Comparison of ENCODE assay signal across 22 cellular contexts in the genomic region with DNA sequence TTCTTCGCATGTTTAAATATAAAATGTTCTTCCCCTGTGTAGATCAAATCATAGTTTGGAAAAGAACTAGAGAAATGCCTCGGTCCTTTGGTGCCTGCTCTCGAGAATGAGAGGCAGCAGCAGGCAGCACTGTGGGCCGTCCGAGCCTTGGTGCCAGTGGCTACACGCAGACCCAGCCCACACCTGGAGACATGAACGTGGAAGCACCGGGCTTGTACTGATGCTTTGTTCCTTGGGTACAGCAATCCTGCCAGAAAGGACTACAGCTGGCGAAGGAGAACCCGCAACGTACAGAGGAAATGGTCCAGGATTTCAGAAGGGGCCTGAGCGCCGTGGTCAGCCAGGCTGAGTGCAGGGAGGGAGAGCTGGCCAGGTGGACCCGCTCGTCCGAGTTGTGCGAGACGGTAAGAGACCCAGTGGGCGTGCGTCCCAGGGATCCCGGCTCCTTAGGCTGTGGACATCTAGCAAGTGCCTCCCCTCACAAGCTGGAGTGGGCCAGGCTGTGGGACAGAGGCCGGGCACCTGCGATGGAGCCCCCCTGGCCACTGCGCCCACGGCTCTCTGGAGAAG. TPM values are rescaled to one million over a fixed set of nuclear protein-coding genes. Genes with fewer than 3 reads are reported as not detected.
"Had no signal": no experiment of that assay in that cellular context is flagged by ENCODE, and none has a peak within 500 bp of the region (broad histone marks: within the 10 kb centered on the region; RNA-seq: fewer than 3 reads in every experiment).

No MANE protein-coding gene starts in this region.

- DNase-seq: activated CD4-positive, alpha-beta T cell treated with anti-CD3 and anti-CD28 coated beads, Interleukin-2, amount 50 U/mL, for 1 hour; activated CD4-positive, CD25-positive, alpha-beta regulatory T cell; activated CD8-positive, alpha-beta memory T cell treated with anti-CD3 and anti-CD28 coated beads for 24 hours; activated naive CD4-positive, alpha-beta T cell treated with anti-CD3 and anti-CD28 coated beads for 36 hours; foreskin melanocyte; naive B cell; stimulated activated naive CD8-positive, alpha-beta T cell treated with anti-CD3 and anti-CD28 coated beads, Interleukin-15, amount 100 ng/mL, for 72 hours; SW 1271 had no signal

- H3K4me3 Mint-ChIP-seq: activated naive CD4-positive, alpha-beta T cell treated with anti-CD3 and anti-CD28 coated beads for 36 hours; activated T-helper 1 cell treated with anti-CD3 and anti-CD28 coated beads, Interleukin-12 subunit alpha, Interleukin-12 subunit beta, Interleukin-2, Interleukin-4 antibody, amounts not matched to agents 30 ng/mL and 10 ng/mL and 1 ng/mL, durations not matched to agents 14 hours and 24 hours and 36 hours; naive B cell; stimulated activated naive CD8-positive, alpha-beta T cell treated with anti-CD3 and anti-CD28 coated beads, Interleukin-15, amount 100 ng/mL, for 72 hours had no signal

- H3K4me3 ChIP-seq: lung, right atrium auricular region, smooth muscle cell, thoracic aorta had no signal

- H2AFZ ChIP-seq: parathyroid adenoma had no signal

- H3K4me1 ChIP-seq: parathyroid adenoma, right atrium auricular region had no signal

- H3K4me2 ChIP-seq: smooth muscle cell had no signal

- H3K9ac ChIP-seq: parathyroid adenoma had no signal

- H3K36me3 ChIP-seq: right atrium auricular region, thoracic aorta had no signal

- H3K27ac Mint-ChIP-seq: activated naive CD4-positive, alpha-beta T cell treated with anti-CD3 and anti-CD28 coated beads for 36 hours; activated T-helper 1 cell treated with anti-CD3 and anti-CD28 coated beads, Interleukin-12 subunit alpha, Interleukin-12 subunit beta, Interleukin-2, Interleukin-4 antibody, amounts not matched to agents 30 ng/mL and 10 ng/mL and 1 ng/mL, durations not matched to agents 14 hours and 24 hours and 36 hours; naive B cell; stimulated activated naive CD8-positive, alpha-beta T cell treated with anti-CD3 and anti-CD28 coated beads, Interleukin-15, amount 100 ng/mL, for 72 hours had no signal

- H3K27ac ChIP-seq: epithelial cell of prostate, parathyroid adenoma, right atrium auricular region, thoracic aorta had no signal

- ATAC-seq: left colon had no signal

- H3K36me3 Mint-ChIP-seq: naive B cell had no signal

- H3K9me3 ChIP-seq: right atrium auricular region, thoracic aorta had no signal

- H3K4me1 Mint-ChIP-seq: naive B cell had no signal

- H3K27me3 ChIP-seq: right atrium auricular region had no signal

- H3K9me3 Mint-ChIP-seq: activated naive CD4-positive, alpha-beta T cell treated with anti-CD3 and anti-CD28 coated beads for 36 hours; activated T-helper 1 cell treated with anti-CD3 and anti-CD28 coated beads, Interleukin-12 subunit alpha, Interleukin-12 subunit beta, Interleukin-2, Interleukin-4 antibody, amounts not matched to agents 30 ng/mL and 10 ng/mL and 1 ng/mL, durations not matched to agents 14 hours and 24 hours and 36 hours had no signal

RNA-seq across cellular contexts. Expression of gene LRRC14B, which starts 29.7 kb away (rescaled TPM):
- total RNA-seq: activated naive CD4-positive, alpha-beta T cell treated with anti-CD3 and anti-CD28 coated beads for 36 hours; activated T-helper 1 cell treated with anti-CD3 and anti-CD28 coated beads, Interleukin-12 subunit alpha, Interleukin-12 subunit beta, Interleukin-2, Interleukin-4 antibody, amounts not matched to agents 30 ng/mL and 10 ng/mL and 1 ng/mL, durations not matched to agents 14 hours and 24 hours and 36 hours; astrocyte; bronchial epithelial cell; dermis microvascular lymphatic vessel endothelial cell; fibroblast of lung; left colon; smooth muscle cell; T-helper 2 cell treated with Interferon-gamma antibody and Interleukin-4, amounts not matched to agents 100 ng/mL and 5 ng/mL, for 36 hours; thoracic aorta had no signal
- polyA plus RNA-seq: fibroblast of lung, lung, smooth muscle cell, urinary bladder had no signal
